Comparison of ENCODE assay signal across 8 cellular contexts in the genomic region with DNA sequence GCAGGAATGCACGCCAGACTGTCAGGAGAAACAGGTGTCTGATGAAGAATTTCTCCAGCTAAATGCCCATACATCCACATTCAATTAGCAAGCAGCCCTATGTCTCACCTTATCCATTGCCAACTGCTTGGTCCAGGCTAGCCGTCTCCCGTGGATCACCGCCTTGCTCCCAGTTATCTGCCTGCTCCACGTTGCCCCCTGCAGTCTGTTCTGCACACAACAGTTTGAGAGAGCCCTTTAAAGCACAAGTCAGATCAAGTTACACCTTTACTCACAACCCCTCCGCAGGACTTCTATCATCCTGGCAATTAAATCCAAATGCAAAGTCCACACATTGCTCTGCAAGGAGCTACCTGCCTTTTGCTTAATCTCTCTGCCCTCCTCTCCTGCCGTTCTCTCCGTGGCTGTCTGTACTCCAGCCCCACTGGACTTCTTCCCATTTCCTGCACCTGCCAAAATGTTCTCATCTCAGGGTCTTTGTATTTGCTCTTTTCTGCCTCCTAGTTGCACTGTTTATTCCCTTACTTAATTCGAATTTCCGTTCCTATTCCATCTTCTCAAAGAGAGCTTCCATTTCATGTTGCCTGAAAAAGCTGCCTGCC.
DNase-seq lines count a peak whose midpoint lies in the region; ATAC-seq and TF ChIP-seq lines count a peak whose summit lies in the region.

No MANE protein-coding gene starts in this region.

- H3K9me3 Mint-ChIP-seq in GM23338, result peaks cover 18% of the 10 kb centered on the region; the same call in 2 of the 3 replicates

- H3K36me3 Mint-ChIP-seq in GM23338 (ENCODE audit: low read depth), result no peaks in the 10 kb centered on the region

- H4K20me1 ChIP-seq in GM23338 (replicated peaks; ENCODE audit: insufficient read depth) (no peaks in the 10 kb centered on the region), PC-3 (ENCODE audit: low read length) (no peaks in the 10 kb centered on the region)

- H3F3A ChIP-seq in GM23338 (replicated peaks; ENCODE audit: low read depth), result no peaks in the 10 kb centered on the region
- no peaks in the 10 kb centered on the region for H3F3A ChIP-seq in PC-3 (ENCODE audit: low read length, unreplicated experiment)

- no peaks in the 10 kb centered on the region for H3K27me3 ChIP-seq in GM23338 (ENCODE audit: insufficient read depth)
- no peaks in the 10 kb centered on the region for H3K27me3 ChIP-seq in PC-3 (ENCODE audit: low read length)
- H3K27me3 ChIP-seq in foreskin keratinocyte, result no peaks in the 10 kb centered on the region
- no peaks in the 10 kb centered on the region for H3K27me3 ChIP-seq in effector memory CD4-positive, alpha-beta T cell (replicated peaks; ENCODE audit: control insufficient read depth, insufficient read depth, low read length, poor library complexity, severe bottlenecking)

- H3K4me3 Mint-ChIP-seq in GM23338, result peak overlapping the region; percentile 35

- ATAC-seq in GM23338, result peak; percentile 97
- ATAC-seq in PC-3, result no peak
- peak; percentile 34 for ATAC-seq in foreskin keratinocyte

- CTCF ChIA-PET in PC-3 (lab: Charles Lee), result no interaction called here

- H3K4me1 ChIP-seq in GM23338 (ENCODE audit: insufficient read depth) (peaks cover 4% of the 10 kb centered on the region), PC-3 (ENCODE audit: insufficient read depth, low read length) (no peaks in the 10 kb centered on the region), foreskin keratinocyte (no peaks in the 10 kb centered on the region)
- no peaks in the 10 kb centered on the region for H3K4me1 ChIP-seq in effector memory CD4-positive, alpha-beta T cell (ENCODE audit: control insufficient read depth, insufficient read depth, low read length, poor library complexity, severe bottlenecking)

- intact Hi-C loops in PC-3 (cut with micrococcal nuclease) (no loop called here), posterior cingulate gyrus (cut with DNase I) (loop anchor here (1.0 kb wide), 1 partner anchor 182 kb away; no protein-coding TSS in a partner anchor)

- H3K36me3 ChIP-seq in GM23338 (ENCODE audit: insufficient read depth) (no peaks in the 10 kb centered on the region), PC-3 (ENCODE audit: low read depth, low read length) (no peaks in the 10 kb centered on the region)
- H3K36me3 ChIP-seq in effector memory CD4-positive, alpha-beta T cell (ENCODE audit: control insufficient read depth, insufficient read depth, low read length), result no peaks in the 10 kb centered on the region

- H3K27me3 Mint-ChIP-seq in GM23338 (ENCODE audit: insufficient read depth, low read depth, poor library complexity), result peaks cover 2% of the 10 kb centered on the region

- TF ChIP-seq CTCF in AG10803 (conservative IDR thresholded peaks at IDR 0.05; ENCODE audit: low read length) (peak; percentile 21), GM23338 (conservative IDR thresholded peaks at IDR 0.05; ENCODE audit: low read depth in 2 of 2) (peak; percentile 76 to 90), PC-3 (conservative IDR thresholded peaks at IDR 0.05; ENCODE audit: low read depth, low read length) (peak; percentile 21; the same call in 1 of the 2 replicates), foreskin keratinocyte (conservative IDR thresholded peaks at IDR 0.05) (peak; percentile 48), coronary artery (IDR thresholded peaks at IDR 0.05) (no peak)

- H3K4me2 ChIP-seq in GM23338 (peak overlapping the region; percentile 67), PC-3 (ENCODE audit: low read length) (no peak overlapping the region)

- H3K4me3 ChIP-seq in AG10803 (ENCODE audit: low read length) (no peak overlapping the region), GM23338 (peak overlapping the region; percentile 18; the same call in 1 of the 2 replicates), PC-3 (ENCODE audit: low read length) (no peak overlapping the region), coronary artery (no peak overlapping the region)
- no peak overlapping the region for H3K4me3 ChIP-seq in effector memory CD4-positive, alpha-beta T cell (ENCODE audit: insufficient read depth, low read depth, low read length, poor library complexity, severe bottlenecking)

- DNase-seq in AG10803 (ENCODE audit: low read depth), result no peak
- peak; percentile 88 for DNase-seq in GM23338 (ENCODE audit: low spot score)
- DNase-seq in PC-3, result peak; percentile 9
- no peak for DNase-seq in foreskin keratinocyte
- DNase-seq in posterior cingulate gyrus, result peak; percentile 40 to 95 (median 72)
- DNase-seq in coronary artery (ENCODE audit: low spot score), result no peak
- no peak for DNase-seq in NOMO-1 (lab: John Stamatoyannopoulos, UW; ENCODE audit: unreplicated experiment in 2 of 2)
- no peak for DNase-seq in effector memory CD4-positive, alpha-beta T cell

- H3K9ac ChIP-seq in PC-3 (ENCODE audit: low read length), result no peak overlapping the region

- H2AFZ ChIP-seq in GM23338 (0 out of 2 replicates have a peak overlapping the region, but pooled peaks have one; percentile 2), PC-3 (ENCODE audit: low read length) (no peak overlapping the region)

- no peak overlapping the region for H3K27ac ChIP-seq in GM23338 (ENCODE audit: low read depth)
- H3K27ac ChIP-seq in PC-3 (ENCODE audit: low read length), result no peak overlapping the region
- no peak overlapping the region for H3K27ac ChIP-seq in foreskin keratinocyte
- no peak overlapping the region for H3K27ac ChIP-seq in coronary artery
- H3K27ac ChIP-seq in effector memory CD4-positive, alpha-beta T cell (ENCODE audit: insufficient read depth, low read length, poor library complexity, severe bottlenecking), result no peak overlapping the region

- H3K27ac Mint-ChIP-seq in GM23338, result no peak overlapping the region

- no peaks in the 10 kb centered on the region for H3K9me3 ChIP-seq in PC-3 (ENCODE audit: low read length)
- H3K9me3 ChIP-seq in effector memory CD4-positive, alpha-beta T cell (ENCODE audit: control insufficient read depth, low read length), result no peaks in the 10 kb centered on the region

- POLR2A ChIA-PET in PC-3 (lab: Charles Lee; ENCODE audit: unreplicated experiment), result no interaction called here

- H3K79me2 ChIP-seq in GM23338 (replicated peaks; ENCODE audit: insufficient read depth), result no peaks in the 10 kb centered on the region
- no peaks in the 10 kb centered on the region for H3K79me2 ChIP-seq in PC-3 (ENCODE audit: low read length)

- H3K9me2 ChIP-seq in GM23338 (ENCODE audit: insufficient read depth), result no peaks in the 10 kb centered on the region
- no peaks in the 10 kb centered on the region for H3K9me2 ChIP-seq in PC-3 (replicated peaks; ENCODE audit: low read length)

- peaks cover 10% of the 10 kb centered on the region for H3K4me1 Mint-ChIP-seq in GM23338

- BruUV-seq in PC-3 (replicated peaks; lab: Mats Ljungman, UMichigan), result no TSS peak

TF ChIP-seq in GM23338, 12 proteins besides CTCF, POLR2A, EP300 and RAD21 (continues in another document):
- TF ChIP-seq EZH2phosphoT487 (IDR thresholded peaks at IDR 0.05; ENCODE audit: unreplicated experiment) (no peak), ZNF331 (CRISPR knock-in tag; IDR thresholded peaks at IDR 0.05; ENCODE audit: low read depth) (no peak), NANOG (IDR thresholded peaks at IDR 0.05; ENCODE audit: borderline replicate concordance) (no peak), ETS1 (IDR thresholded peaks at IDR 0.05) (no peak), CREB1 (CRISPR knock-in tag; IDR thresholded peaks at IDR 0.05; ENCODE audit: low read depth) (no peak)

Comparison
In these comparisons a context has a peak if more than half of its experiments do, and no peak if none do; other contexts are left out.
1. DNase-seq: peak in GM23338 (single experiment), PC-3 (single experiment) and posterior cingulate gyrus (10 of 10); none in AG10803 (single experiment), foreskin keratinocyte (0 of 2), coronary artery (single experiment), NOMO-1 (0 of 2) and effector memory CD4-positive, alpha-beta T cell (0 of 3).